Comparison of ENCODE assay signal across 1 cellular context in the genomic region with DNA sequence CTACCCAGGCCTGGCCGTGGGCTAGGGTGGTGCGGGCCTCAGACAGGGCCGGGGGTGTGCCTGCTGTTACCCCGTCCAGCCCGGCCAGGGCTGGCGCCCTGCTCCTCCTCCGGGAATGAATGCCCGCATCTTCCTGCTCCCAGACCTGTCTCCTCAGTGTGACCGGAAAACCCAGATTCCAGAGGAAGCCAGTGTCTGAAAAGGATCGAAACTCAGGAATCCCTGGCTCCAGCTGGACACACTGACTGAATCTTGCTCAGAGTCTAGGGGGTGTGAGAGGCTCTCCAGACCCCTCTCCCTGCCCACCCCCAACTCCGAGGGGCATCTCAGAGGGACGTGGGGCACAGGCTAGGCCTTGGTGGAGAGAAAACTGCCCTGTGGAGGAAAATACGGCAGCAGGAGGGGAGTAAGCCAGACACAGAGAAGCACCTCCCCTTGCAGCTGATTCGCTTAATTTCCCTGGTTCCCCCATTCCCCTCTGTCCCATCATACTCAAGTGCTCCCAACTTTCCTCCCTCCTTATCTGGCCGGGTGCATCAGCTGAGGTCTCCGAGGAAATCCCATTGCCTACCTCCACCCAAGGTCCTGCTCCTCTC.
TF ChIP-seq lines count a peak whose summit lies in the region.

No MANE protein-coding gene starts in this region.

TF ChIP-seq in SK-N-SH treated with all-trans-retinoic acid at 6 μM for 48 hours, 23 proteins besides CTCF, POLR2A, EP300 and RAD21 (continued from another document):
- TF ChIP-seq TCF4 (CRISPR knock-in tag; IDR thresholded peaks at IDR 0.05; ENCODE audit: borderline replicate concordance): no peak
- no peak for TF ChIP-seq ARNTL (CRISPR knock-in tag; IDR thresholded peaks at IDR 0.05; ENCODE audit: borderline replicate concordance, low read depth)
- TF ChIP-seq ZFP3 (CRISPR knock-in tag; IDR thresholded peaks at IDR 0.05): no peak
- TF ChIP-seq, protein P1, sequence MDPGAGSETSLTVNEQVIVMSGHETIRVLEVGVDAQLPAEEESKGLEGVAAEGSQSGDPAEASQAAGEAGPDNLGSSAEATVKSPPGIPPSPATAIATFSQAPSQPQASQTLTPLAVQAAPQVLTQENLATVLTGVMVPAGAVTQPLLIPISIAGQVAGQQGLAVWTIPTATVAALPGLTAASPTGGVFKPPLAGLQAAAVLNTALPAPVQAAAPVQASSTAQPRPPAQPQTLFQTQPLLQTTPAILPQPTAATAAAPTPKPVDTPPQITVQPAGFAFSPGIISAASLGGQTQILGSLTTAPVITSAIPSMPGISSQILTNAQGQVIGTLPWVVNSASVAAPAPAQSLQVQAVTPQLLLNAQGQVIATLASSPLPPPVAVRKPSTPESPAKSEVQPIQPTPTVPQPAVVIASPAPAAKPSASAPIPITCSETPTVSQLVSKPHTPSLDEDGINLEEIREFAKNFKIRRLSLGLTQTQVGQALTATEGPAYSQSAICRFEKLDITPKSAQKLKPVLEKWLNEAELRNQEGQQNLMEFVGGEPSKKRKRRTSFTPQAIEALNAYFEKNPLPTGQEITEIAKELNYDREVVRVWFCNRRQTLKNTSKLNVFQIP (CRISPR knock-in tag; IDR thresholded peaks at IDR 0.05; ENCODE audit: borderline replicate concordance, low read depth): no peak
- TF ChIP-seq, protein P2, sequence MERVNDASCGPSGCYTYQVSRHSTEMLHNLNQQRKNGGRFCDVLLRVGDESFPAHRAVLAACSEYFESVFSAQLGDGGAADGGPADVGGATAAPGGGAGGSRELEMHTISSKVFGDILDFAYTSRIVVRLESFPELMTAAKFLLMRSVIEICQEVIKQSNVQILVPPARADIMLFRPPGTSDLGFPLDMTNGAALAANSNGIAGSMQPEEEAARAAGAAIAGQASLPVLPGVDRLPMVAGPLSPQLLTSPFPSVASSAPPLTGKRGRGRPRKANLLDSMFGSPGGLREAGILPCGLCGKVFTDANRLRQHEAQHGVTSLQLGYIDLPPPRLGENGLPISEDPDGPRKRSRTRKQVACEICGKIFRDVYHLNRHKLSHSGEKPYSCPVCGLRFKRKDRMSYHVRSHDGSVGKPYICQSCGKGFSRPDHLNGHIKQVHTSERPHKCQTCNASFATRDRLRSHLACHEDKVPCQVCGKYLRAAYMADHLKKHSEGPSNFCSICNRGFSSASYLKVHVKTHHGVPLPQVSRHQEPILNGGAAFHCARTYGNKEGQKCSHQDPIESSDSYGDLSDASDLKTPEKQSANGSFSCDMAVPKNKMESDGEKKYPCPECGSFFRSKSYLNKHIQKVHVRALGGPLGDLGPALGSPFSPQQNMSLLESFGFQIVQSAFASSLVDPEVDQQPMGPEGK (CRISPR knock-in tag; IDR thresholded peaks at IDR 0.05; ENCODE audit: borderline replicate concordance): no peak
- TF ChIP-seq, protein P3, sequence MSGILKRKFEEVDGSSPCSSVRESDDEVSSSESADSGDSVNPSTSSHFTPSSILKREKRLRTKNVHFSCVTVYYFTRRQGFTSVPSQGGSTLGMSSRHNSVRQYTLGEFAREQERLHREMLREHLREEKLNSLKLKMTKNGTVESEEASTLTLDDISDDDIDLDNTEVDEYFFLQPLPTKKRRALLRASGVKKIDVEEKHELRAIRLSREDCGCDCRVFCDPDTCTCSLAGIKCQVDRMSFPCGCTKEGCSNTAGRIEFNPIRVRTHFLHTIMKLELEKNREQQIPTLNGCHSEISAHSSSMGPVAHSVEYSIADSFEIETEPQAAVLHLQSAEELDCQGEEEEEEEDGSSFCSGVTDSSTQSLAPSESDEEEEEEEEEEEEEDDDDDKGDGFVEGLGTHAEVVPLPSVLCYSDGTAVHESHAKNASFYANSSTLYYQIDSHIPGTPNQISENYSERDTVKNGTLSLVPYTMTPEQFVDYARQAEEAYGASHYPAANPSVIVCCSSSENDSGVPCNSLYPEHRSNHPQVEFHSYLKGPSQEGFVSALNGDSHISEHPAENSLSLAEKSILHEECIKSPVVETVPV (CRISPR knock-in tag; IDR thresholded peaks at IDR 0.05): no peak
- TF ChIP-seq ZNF70 (CRISPR knock-in tag; IDR thresholded peaks at IDR 0.05): no peak
- TF ChIP-seq, protein P4, sequence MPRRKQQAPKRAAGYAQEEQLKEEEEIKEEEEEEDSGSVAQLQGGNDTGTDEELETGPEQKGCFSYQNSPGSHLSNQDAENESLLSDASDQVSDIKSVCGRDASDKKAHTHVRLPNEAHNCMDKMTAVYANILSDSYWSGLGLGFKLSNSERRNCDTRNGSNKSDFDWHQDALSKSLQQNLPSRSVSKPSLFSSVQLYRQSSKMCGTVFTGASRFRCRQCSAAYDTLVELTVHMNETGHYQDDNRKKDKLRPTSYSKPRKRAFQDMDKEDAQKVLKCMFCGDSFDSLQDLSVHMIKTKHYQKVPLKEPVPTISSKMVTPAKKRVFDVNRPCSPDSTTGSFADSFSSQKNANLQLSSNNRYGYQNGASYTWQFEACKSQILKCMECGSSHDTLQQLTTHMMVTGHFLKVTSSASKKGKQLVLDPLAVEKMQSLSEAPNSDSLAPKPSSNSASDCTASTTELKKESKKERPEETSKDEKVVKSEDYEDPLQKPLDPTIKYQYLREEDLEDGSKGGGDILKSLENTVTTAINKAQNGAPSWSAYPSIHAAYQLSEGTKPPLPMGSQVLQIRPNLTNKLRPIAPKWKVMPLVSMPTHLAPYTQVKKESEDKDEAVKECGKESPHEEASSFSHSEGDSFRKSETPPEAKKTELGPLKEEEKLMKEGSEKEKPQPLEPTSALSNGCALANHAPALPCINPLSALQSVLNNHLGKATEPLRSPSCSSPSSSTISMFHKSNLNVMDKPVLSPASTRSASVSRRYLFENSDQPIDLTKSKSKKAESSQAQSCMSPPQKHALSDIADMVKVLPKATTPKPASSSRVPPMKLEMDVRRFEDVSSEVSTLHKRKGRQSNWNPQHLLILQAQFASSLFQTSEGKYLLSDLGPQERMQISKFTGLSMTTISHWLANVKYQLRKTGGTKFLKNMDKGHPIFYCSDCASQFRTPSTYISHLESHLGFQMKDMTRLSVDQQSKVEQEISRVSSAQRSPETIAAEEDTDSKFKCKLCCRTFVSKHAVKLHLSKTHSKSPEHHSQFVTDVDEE (CRISPR knock-in tag; IDR thresholded peaks at IDR 0.05): no peak
- TF ChIP-seq CSDC2 (CRISPR knock-in tag; IDR thresholded peaks at IDR 0.05): no peak
- no peak for TF ChIP-seq ZC3H10 (CRISPR knock-in tag; IDR thresholded peaks at IDR 0.05)
- TF ChIP-seq SNAI2 (CRISPR knock-in tag; IDR thresholded peaks at IDR 0.05): no peak
